9 cellular contexts compared by ENCODE assay signal in the genomic region with DNA sequence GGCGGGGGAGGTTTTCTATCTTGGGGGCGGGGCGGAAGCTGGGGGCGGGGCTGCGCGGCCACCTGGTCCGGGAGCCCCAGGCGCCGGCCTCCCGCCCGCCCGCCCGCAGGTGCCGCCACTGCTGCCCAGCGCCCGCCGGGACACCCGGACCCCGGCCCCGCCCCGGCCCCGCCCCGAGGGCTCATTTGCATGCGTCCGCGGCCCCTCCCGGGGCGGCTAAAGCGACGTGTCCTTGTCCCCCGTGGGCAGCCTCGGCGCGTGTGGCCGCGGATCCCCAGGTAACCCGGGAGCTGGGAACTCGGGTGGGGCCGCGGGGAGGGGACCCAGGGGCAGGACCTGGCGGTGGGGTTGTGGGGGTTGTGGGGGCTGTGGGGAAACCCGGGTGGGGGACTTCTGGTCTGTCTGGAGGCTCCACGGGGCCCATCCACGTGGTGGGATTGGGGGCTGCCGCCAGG. TPM values are rescaled to one million over a fixed set of nuclear protein-coding genes. Genes with fewer than 3 reads are reported as not detected.
DNase-seq lines count a peak whose midpoint lies in the region; ATAC-seq, FAIRE-seq and TF ChIP-seq lines count a peak whose summit lies in the region.
"Had no signal": no experiment of that assay in that cellular context is flagged by ENCODE, and none has a peak within 500 bp of the region (broad histone marks: within the 10 kb centered on the region; RNA-seq: fewer than 3 reads in every experiment).

A gene (plus strand): TSS at position 219 of the 455 bp plus-strand sequence. CDS start 871 bp downstream, outside the sequence.

- H3K9ac ChIP-seq in fibroblast of lung (ENCODE audit: insufficient read depth, low read length): no peak within 1 kb of the TSS

- TF ChIP-seq CTCF in Caco-2 (IDR thresholded peaks at IDR 0.05; ENCODE audit: insufficient read depth in 1 of 2, low read depth in 1 of 2, low read length in 1 of 2, severe bottlenecking in 1 of 2, unreplicated experiment in 1 of 2): no peak
- no peak for TF ChIP-seq CTCF in fibroblast of lung (conservative IDR thresholded peaks at IDR 0.05 in 1 of 2, IDR thresholded peaks at IDR 0.05 in 1 of 2; ENCODE audit: low read depth in 1 of 2, low read length in 2 of 2)
- no peak for TF ChIP-seq CTCF in pancreas (IDR thresholded peaks at IDR 0.05)

- BruUV-seq in Caco-2 (replicated peaks; lab: Mats Ljungman, UMichigan): no TSS peak

- peaks cover 28% of the 10 kb centered on the region for H3K36me3 Mint-ChIP-seq in Caco-2 (ENCODE audit: insufficient read depth, unreplicated experiment)
- H3K36me3 Mint-ChIP-seq in activated CD4-positive, alpha-beta T cell treated with anti-CD3 and anti-CD28 coated beads, Interleukin-2, amount 10 ng/mL, durations not matched to agents 7 days and 5 days (ENCODE audit: low read depth): peaks cover 3% of the 10 kb centered on the region

- H3K9me3 Mint-ChIP-seq in Caco-2 (ENCODE audit: unreplicated experiment): no peaks in the 10 kb centered on the region
- H3K9me3 Mint-ChIP-seq in activated CD4-positive, alpha-beta T cell treated with anti-CD3 and anti-CD28 coated beads, Interleukin-2, amount 10 ng/mL, durations not matched to agents 7 days and 5 days: no peaks in the 10 kb centered on the region

- H3K27ac ChIP-seq in fibroblast of lung (ENCODE audit: insufficient read depth, low read length) (no peak within 1 kb of the TSS), pancreas (peak within 1 kb of the TSS; percentile 88 to 94 (median 90))

- no peak within 1 kb of the TSS for H3K27ac Mint-ChIP-seq in Caco-2 (ENCODE audit: unreplicated experiment)
- H3K27ac Mint-ChIP-seq in activated CD4-positive, alpha-beta T cell treated with anti-CD3 and anti-CD28 coated beads, Interleukin-2, amount 10 ng/mL, durations not matched to agents 7 days and 5 days: no peak within 1 kb of the TSS

- no peaks in the 10 kb centered on the region for H3K4me1 Mint-ChIP-seq in Caco-2 (ENCODE audit: low read depth, unreplicated experiment)
- H3K4me1 Mint-ChIP-seq in activated CD4-positive, alpha-beta T cell treated with anti-CD3 and anti-CD28 coated beads, Interleukin-2, amount 10 ng/mL, durations not matched to agents 7 days and 5 days: peaks cover 8% of the 10 kb centered on the region

- H3K36me3 ChIP-seq in Caco-2 (ENCODE audit: control insufficient read depth, insufficient read depth, low read length) (no peaks in the 10 kb centered on the region), fibroblast of lung (ENCODE audit: control insufficient read depth, insufficient read depth, low read length) (peaks cover 1% of the 10 kb centered on the region), pancreas (peaks cover 0 to 25% (median 0%) of the 10 kb centered on the region in 3 donors)

- no peak for FAIRE-seq in pancreas (lab: Jason Lieb, UNC)

- H3K9me3 ChIP-seq in Caco-2: no peaks in the 10 kb centered on the region
- no peaks in the 10 kb centered on the region for H3K9me3 ChIP-seq in fibroblast of lung (ENCODE audit: control insufficient read depth, insufficient read depth, low read depth, low read length)
- no peaks in the 10 kb centered on the region for H3K9me3 ChIP-seq in pancreas

- peak; percentile 75 for DNase-seq in Caco-2
- peak; percentile 30 for DNase-seq in activated CD4-positive, alpha-beta T cell treated with anti-CD3 and anti-CD28 coated beads, Interleukin-2, amount 10 ng/mL, durations not matched to agents 7 days and 5 days
- no peak for DNase-seq in fibroblast of lung (ENCODE audit: low read depth in 2 of 2)
- DNase-seq in pancreas: peak; percentile 89 to 97 (median 94)
- DNase-seq in T-helper 9 cell: no peak

- POLR2A ChIA-PET in Caco-2 (lab: Charles Lee): interaction anchor here (0.6 kb wide), 1 partner anchor 1161 kb away, joined by 4 read pairs; no protein-coding TSS in a partner anchor
- POLR2A ChIA-PET in activated CD4-positive, alpha-beta T cell treated with anti-CD3 and anti-CD28 coated beads, Interleukin-2, amount 10 ng/mL, durations not matched to agents 7 days and 5 days (lab: Charles Lee): no interaction called here

- H3K27me3 Mint-ChIP-seq in Caco-2 (ENCODE audit: insufficient read depth, unreplicated experiment): no peaks in the 10 kb centered on the region
- H3K27me3 Mint-ChIP-seq in activated CD4-positive, alpha-beta T cell treated with anti-CD3 and anti-CD28 coated beads, Interleukin-2, amount 10 ng/mL, durations not matched to agents 7 days and 5 days: no peaks in the 10 kb centered on the region

- H3K4me1 ChIP-seq in Caco-2 (peaks cover 6% of the 10 kb centered on the region), fibroblast of lung (ENCODE audit: control insufficient read depth, extremely low read depth, insufficient read depth, low read length) (no peaks in the 10 kb centered on the region), pancreas (peaks cover 4 to 11% (median 6%) of the 10 kb centered on the region in 3 donors)

- CTCF ChIA-PET in Caco-2 (lab: Charles Lee): interaction anchor here (0.7 kb wide), 1 partner anchor 105 kb away, joined by 3 read pairs; no protein-coding TSS in a partner anchor
- CTCF ChIA-PET in activated CD4-positive, alpha-beta T cell treated with anti-CD3 and anti-CD28 coated beads, Interleukin-2, amount 10 ng/mL, durations not matched to agents 7 days and 5 days (lab: Charles Lee): interaction anchor here (2.4 kb wide), 1 partner anchor 9 kb away, joined by 8 read pairs; no protein-coding TSS in a partner anchor

- H3K79me2 ChIP-seq in fibroblast of lung (ENCODE audit: control insufficient read depth, insufficient read depth, low read length): no peaks in the 10 kb centered on the region

- H2AFZ ChIP-seq in fibroblast of lung (ENCODE audit: low read length): no peak within 1 kb of the TSS

- H3K4me3 ChIP-seq in Caco-2 (ENCODE audit: low read depth, low read length) (peak within 1 kb of the TSS; percentile 49), fibroblast of lung (replicated peaks in 1 of 4; ENCODE audit: control extremely low read depth in 1 of 4, insufficient read depth in 1 of 4, low read depth in 3 of 4, low read length in 4 of 4) (peak within 1 kb of the TSS in 1 of 4 experiments; percentile 46), pancreas (peak within 1 kb of the TSS; percentile 42 to 82 (median 60))

- intact Hi-C loops in Caco-2 (cut with micrococcal nuclease; ENCODE audit: unreplicated experiment) (no loop called here), pancreas (cut with DNase I) (loop anchor here in 1 of 3 donors (5.0 kb wide), 1 partner anchor 34 kb away; no protein-coding TSS in a partner anchor)

- ATAC-seq in HG02885 (IDR thresholded peaks at IDR 0.05; ENCODE audit: poor library complexity, unreplicated experiment) (peak; percentile 54), pancreas (peak; percentile 53 to 68 (median 58)), HG03565 (IDR thresholded peaks at IDR 0.05; ENCODE audit: unreplicated experiment) (no peak), HG02840 (IDR thresholded peaks at IDR 0.05; ENCODE audit: low FRiP score, unreplicated experiment) (no peak)

- H4K20me1 ChIP-seq in fibroblast of lung (ENCODE audit: control insufficient read depth, extremely low read depth, insufficient read depth, low read length): no peaks in the 10 kb centered on the region

- H3K27me3 ChIP-seq in Caco-2 (replicated peaks; ENCODE audit: control insufficient read depth, insufficient read depth, low read length) (no peaks in the 10 kb centered on the region), fibroblast of lung (ENCODE audit: control insufficient read depth, insufficient read depth, low read length) (no peaks in the 10 kb centered on the region), pancreas (no peaks in the 10 kb centered on the region)

- peak within 1 kb of the TSS; percentile 13 for H3K4me2 ChIP-seq in fibroblast of lung (ENCODE audit: extremely low read depth, insufficient read depth, low read length)

- 2% methylated on average over 45 of the region's 45 CpGs; no CpG with 5 or more reads in 1 of the 2 donors for WGBS in pancreas, 2 donors

- peak within 1 kb of the TSS; percentile 69 for H3K4me3 Mint-ChIP-seq in Caco-2 (ENCODE audit: unreplicated experiment)
- peak within 1 kb of the TSS; percentile 25 for H3K4me3 Mint-ChIP-seq in activated CD4-positive, alpha-beta T cell treated with anti-CD3 and anti-CD28 coated beads, Interleukin-2, amount 10 ng/mL, durations not matched to agents 7 days and 5 days

RNA-seq across cellular contexts. Expression of the gene that starts here (rescaled TPM):
- total RNA-seq in Caco-2 (2022): 3.4 and 3.6 TPM in 2 replicates
- total RNA-seq in activated CD4-positive, alpha-beta T cell treated with anti-CD3 and anti-CD28 coated beads, Interleukin-2, amount 10 ng/mL, durations not matched to agents 7 days and 5 days: not detected
- total RNA-seq in fibroblast of lung: 0.33 and 0.51 TPM in 2 replicates
- not detected in 2 replicates for polyA plus RNA-seq in fibroblast of lung
- polyA plus RNA-seq in fibroblast of lung (2012): 0.21 TPM in 1 of 2 replicates, not detected in the other
- polyA minus RNA-seq in fibroblast of lung (ENCODE audit: low replicate concordance): not detected in 2 replicates
- total RNA-seq in pancreas: 100 to 1,000 TPM in 4 of 6 donors, 10 to 100 TPM in 2; 70.9 to 405 (median 172) TPM
- 10 to 100 TPM; 32.5 to 98.0 TPM for polyA plus RNA-seq in pancreas
- total RNA-seq: LHCN-M2 had no signal

Comparison
In these comparisons a context has a peak if more than half of its experiments do, and no peak if none do; other contexts are left out.
1. RNA of the gene that starts here (total RNA-seq): 70.9 to 405 TPM in pancreas; 3.4 to 3.6 TPM in Caco-2, 0.33 to 0.51 TPM in fibroblast of lung and not detected in activated CD4-positive, alpha-beta T cell treated with anti-CD3 and anti-CD28 coated beads, Interleukin-2, amount 10 ng/mL, durations not matched to agents 7 days and 5 days; every median in the first group is over 10 times any median in the second.
2. RNA of the gene that starts here (polyA plus RNA-seq): 32.5 to 98.0 TPM in pancreas; 0.21 TPM in fibroblast of lung; every median in the first group is over 10 times any median in the second.
3. Peak in DNase-seq in activated CD4-positive, alpha-beta T cell treated with anti-CD3 and anti-CD28 coated beads, Interleukin-2, amount 10 ng/mL, durations not matched to agents 7 days and 5 days; RNA of the gene not detected or under 1 TPM.
4. DNase-seq: peak in Caco-2 (2 of 2) and pancreas (6 of 6); none in fibroblast of lung (0 of 2) and T-helper 9 cell (single experiment).
5. ATAC-seq: peak in HG02885 (single experiment) and pancreas (4 of 4); none in HG03565 (single experiment) and HG02840 (single experiment).